Comparison of ENCODE assay signal across 28 cellular contexts in genomic region chr17:61852857-61853256, GRCh38.
"Had no signal": no experiment of that assay in that cellular context is flagged by ENCODE, and none has a peak within 500 bp of the region (broad histone marks: within the 10 kb centered on the region; RNA-seq: fewer than 3 reads in every experiment).

No MANE protein-coding gene starts in this region.

- FAIRE-seq: endometrium, endothelial cell of umbilical vein, frontal cortex had no signal

- H2AFZ ChIP-seq: hepatocyte had no signal

- H3K27me3 ChIP-seq: colonic mucosa, dorsolateral prefrontal cortex, esophagus muscularis mucosa, esophagus squamous epithelium, foreskin keratinocyte, gastrocnemius medialis, gastroesophageal sphincter, heart left ventricle, heart right ventricle, hepatocyte had no signal

- H3K9me3 ChIP-seq: colonic mucosa, esophagus muscularis mucosa, esophagus squamous epithelium, gastrocnemius medialis, gastroesophageal sphincter, heart left ventricle, heart right ventricle had no signal

- H3K27ac ChIP-seq: colonic mucosa, coronary artery, dorsolateral prefrontal cortex, epithelial cell of prostate, esophagus muscularis mucosa, esophagus squamous epithelium, foreskin keratinocyte, gastrocnemius medialis, gastroesophageal sphincter, heart left ventricle, heart right ventricle, hepatocyte had no signal

- H3K4me2 ChIP-seq: hepatocyte had no signal

- H3K79me2 ChIP-seq: hepatocyte had no signal

- DNase-seq: colonic mucosa; cortex of kidney; dermis blood vessel endothelial cell; dorsolateral prefrontal cortex; effector CD4-positive, alpha-beta T cell; effector CD8-positive, alpha-beta T cell; effector memory CD4-positive, alpha-beta T cell; effector memory CD8-positive, alpha-beta T cell; endodermal cell; erythroblast; esophagus squamous epithelium; foreskin fibroblast; foreskin keratinocyte; foreskin melanocyte; gastrocnemius medialis; glutamatergic neuron; head of caudate nucleus; heart left ventricle; heart right ventricle had no signal

- ATAC-seq: effector memory CD8-positive, alpha-beta T cell; esophagus mucosa; foreskin keratinocyte; gastrocnemius medialis; gastroesophageal sphincter; heart left ventricle; heart right ventricle had no signal

- H3K4me1 ChIP-seq: colonic mucosa, esophagus muscularis mucosa, esophagus squamous epithelium, gastrocnemius medialis, gastroesophageal sphincter, heart left ventricle, heart right ventricle had no signal

- H3K4me3 ChIP-seq: colonic mucosa, coronary artery, dorsolateral prefrontal cortex, esophagus muscularis mucosa, esophagus squamous epithelium, gastrocnemius medialis, gastroesophageal sphincter, heart left ventricle, heart right ventricle, hepatocyte had no signal

- H3K36me3 ChIP-seq: colonic mucosa, esophagus muscularis mucosa, esophagus squamous epithelium, gastrocnemius medialis, gastroesophageal sphincter, heart left ventricle, heart right ventricle had no signal
